ENCODE assay signal across 1 cellular context in genomic region chr5:56601641-56602071, GRCh38.
TF ChIP-seq lines count a peak whose summit lies in the region.

No MANE protein-coding gene starts in this region.

TF ChIP-seq in HepG2, 621 proteins besides CTCF, POLR2A, EP300 and RAD21 (continued from another document):
- no peak for TF ChIP-seq TFDP2 (CRISPR knock-in tag; IDR thresholded peaks at IDR 0.05)
- no peak for TF ChIP-seq MIER3 (CRISPR knock-in tag; IDR thresholded peaks at IDR 0.05; ENCODE audit: borderline replicate concordance)
- TF ChIP-seq HMGA1 (CRISPR knock-in tag; conservative IDR thresholded peaks at IDR 0.05): no peak
- no peak for TF ChIP-seq NAIF1 (CRISPR knock-in tag; IDR thresholded peaks at IDR 0.05; ENCODE audit: borderline replicate concordance)
- TF ChIP-seq, protein P1, sequence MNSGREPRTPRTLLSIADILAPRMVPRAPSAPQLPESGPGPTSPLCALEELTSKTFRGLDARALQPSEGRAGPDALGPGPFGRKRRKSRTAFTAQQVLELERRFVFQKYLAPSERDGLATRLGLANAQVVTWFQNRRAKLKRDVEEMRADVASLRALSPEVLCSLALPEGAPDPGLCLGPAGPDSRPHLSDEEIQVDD (CRISPR knock-in tag; IDR thresholded peaks at IDR 0.05; ENCODE audit: borderline replicate concordance): no peak
- TF ChIP-seq SP1 (IDR thresholded peaks at IDR 0.05): no peak
- no peak for TF ChIP-seq SP1 (CRISPR knock-in tag; IDR thresholded peaks at IDR 0.05)
- TF ChIP-seq ZNF550 (CRISPR knock-in tag; IDR thresholded peaks at IDR 0.05; ENCODE audit: borderline replicate concordance): no peak
- no peak for TF ChIP-seq SMARCC2 (IDR thresholded peaks at IDR 0.05)
TF ChIP-seq in HepG2: peak in this region for 0.
